Comparison of ENCODE assay signal across 13 cellular contexts in genomic region chrX:142977128-142977914, GRCh38. TPM values are rescaled to one million over a fixed set of nuclear protein-coding genes. Genes with fewer than 3 reads are reported as not detected.
DNase-seq lines count a peak whose midpoint lies in the region; ATAC-seq and TF ChIP-seq lines count a peak whose summit lies in the region.
"Had no signal": no experiment of that assay in that cellular context is flagged by ENCODE, and none has a peak within 500 bp of the region (broad histone marks: within the 10 kb centered on the region; RNA-seq: fewer than 3 reads in every experiment).

No MANE protein-coding gene starts in this region.

- H3K4me1 ChIP-seq in tibial nerve (no peaks in the 10 kb centered on the region), SJCRH30 (no peaks in the 10 kb centered on the region)
- H3K4me1 ChIP-seq: pancreas, SJSA1 had no signal

- TF ChIP-seq CTCF in GM13976 (IDR thresholded peaks at IDR 0.05; ENCODE audit: borderline replicate concordance, control extremely low read depth, extremely low read depth, insufficient read depth, missing control alignments) (no peak), tibial nerve (IDR thresholded peaks at IDR 0.05) (no peak), progenitor cell of endocrine pancreas (IDR thresholded peaks at IDR 0.05; ENCODE audit: unreplicated experiment) (no peak)

- no peaks in the 10 kb centered on the region for H3K27me3 Mint-ChIP-seq in progenitor cell of endocrine pancreas

- no peak for TF ChIP-seq POLR2A in tibial nerve (IDR thresholded peaks at IDR 0.05)

- H3K27ac Mint-ChIP-seq in progenitor cell of endocrine pancreas = no peak overlapping the region

- TF ChIP-seq EP300 in tibial nerve (IDR thresholded peaks at IDR 0.05) = no peak

- peaks cover 36% of the 10 kb centered on the region for H3K9me3 Mint-ChIP-seq in progenitor cell of endocrine pancreas (ENCODE audit: low read depth)

- H3K4me1 Mint-ChIP-seq in progenitor cell of endocrine pancreas (ENCODE audit: low read depth) = no peaks in the 10 kb centered on the region

- no peak overlapping the region for H3K4me3 Mint-ChIP-seq in progenitor cell of endocrine pancreas (ENCODE audit: low read depth)

- in situ Hi-C loops in GM13976 (cut with MboI; ENCODE audit: low sequenced_read_pairs, unreplicated experiment) = no loop called here

- H3K36me3 Mint-ChIP-seq in progenitor cell of endocrine pancreas (ENCODE audit: insufficient read depth) = peaks cover 2% of the 10 kb centered on the region

- ATAC-seq in GM19467 (IDR thresholded peaks at IDR 0.05; ENCODE audit: unreplicated experiment) (peak; percentile 88), HG03025 (IDR thresholded peaks at IDR 0.05; ENCODE audit: low FRiP score, unreplicated experiment) (peak; percentile 91)
- ATAC-seq: pancreas had no signal

- H3K27ac ChIP-seq in tibial nerve (no peak overlapping the region), SJCRH30 (no peak overlapping the region)
- H3K27ac ChIP-seq: pancreas, SJSA1 had no signal

- H3K9me3 ChIP-seq in tibial nerve = no peaks in the 10 kb centered on the region
- no peaks in the 10 kb centered on the region for H3K9me3 ChIP-seq in SJCRH30 (replicated peaks)
- H3K9me3 ChIP-seq: pancreas, SJSA1 had no signal

- H3K27me3 ChIP-seq in tibial nerve (no peaks in the 10 kb centered on the region), SJCRH30 (no peaks in the 10 kb centered on the region)
- H3K27me3 ChIP-seq: pancreas, SJSA1 had no signal

- 69 to 71% methylated on average over 6 of the region's 6 CpGs for WGBS in tibial nerve, 2 donors

- H3K4me3 ChIP-seq in tibial nerve (no peak overlapping the region), SJCRH30 (no peak overlapping the region)
- H3K4me3 ChIP-seq: pancreas, SJSA1 had no signal

- peak; percentile 41 for DNase-seq in GM13976 (ENCODE audit: low spot score)
- peak; percentile 80 for DNase-seq in MV-4-11 (lab: John Stamatoyannopoulos, UW)
- DNase-seq in NCI-H146 treated with DMSO at 0.1 percent for 48 hours (lab: John Stamatoyannopoulos, UW; ENCODE audit: unreplicated experiment) = no peak
- no peak for DNase-seq in tibial nerve (ENCODE audit: low spot score in 2 of 2)
- no peak for DNase-seq in SJCRH30
- no peak for DNase-seq in progenitor cell of endocrine pancreas (ENCODE audit: low spot score, unreplicated experiment)
- DNase-seq: erythroblast, islet precursor cell, pancreas had no signal

- H3K36me3 ChIP-seq in tibial nerve = no peaks in the 10 kb centered on the region
- no peaks in the 10 kb centered on the region for H3K36me3 ChIP-seq in SJCRH30
- H3K36me3 ChIP-seq: pancreas, SJSA1 had no signal

RNA-seq across cellular contexts. Expression of gene SPANXN4, which starts 48.4 kb away (rescaled TPM):
- total RNA-seq in tibial nerve (not detected), progenitor cell of endocrine pancreas (not detected in 2 replicates)
- not detected in 2 replicates for total RNA-seq in SJCRH30 (2014; rRNA removed; shearing (Covaris generic))
- total RNA-seq: M059J, pancreas, SJSA1 had no signal

Comparison
In these comparisons a context has a peak if more than half of its experiments do, and no peak if none do; other contexts are left out.
1. DNase-seq: peak in GM13976 (single experiment) and MV-4-11 (single experiment); none in NCI-H146 treated with DMSO at 0.1 percent for 48 hours (single experiment), tibial nerve (0 of 2), SJCRH30 (0 of 2) and progenitor cell of endocrine pancreas (single experiment).